7 cellular contexts compared by ENCODE assay signal in the genomic region with DNA sequence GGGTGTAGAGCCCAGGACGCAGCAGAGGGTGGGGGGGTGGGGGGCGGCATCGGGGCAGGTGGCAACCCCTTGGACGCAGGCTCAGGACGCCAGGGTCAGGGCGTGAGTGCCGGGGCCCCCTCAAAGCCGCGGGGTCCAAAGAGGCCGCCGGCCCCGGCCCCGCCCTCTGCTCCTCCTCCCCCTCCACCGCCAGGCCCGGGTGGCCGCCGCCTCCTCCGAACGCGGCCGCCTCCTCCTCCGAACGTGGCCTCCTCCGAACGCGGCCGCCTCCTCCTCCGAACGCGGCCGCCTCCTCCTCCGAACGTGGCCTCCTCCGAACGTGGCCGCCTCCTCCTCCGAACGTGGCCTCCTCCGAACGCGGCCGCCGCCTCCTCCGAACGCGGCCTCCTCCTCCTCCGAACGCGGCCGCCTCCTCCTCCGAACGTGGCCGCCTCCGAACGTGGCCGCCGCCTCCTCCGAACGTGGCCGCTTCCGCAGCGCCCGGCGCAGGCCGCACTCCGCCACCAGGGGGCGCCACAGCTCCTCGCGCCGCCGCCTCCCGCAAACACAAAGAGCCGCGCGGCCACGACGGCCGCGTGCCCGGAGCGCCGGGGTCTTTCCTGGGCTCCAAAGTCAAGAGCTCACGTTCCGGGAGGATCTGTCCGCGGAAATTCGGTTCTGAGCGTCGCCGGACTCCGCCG. TPM values are rescaled to one million over a fixed set of nuclear protein-coding genes. Genes with fewer than 3 reads are reported as not detected.
DNase-seq lines count a peak whose midpoint lies in the region; ATAC-seq, FAIRE-seq and TF ChIP-seq lines count a peak whose summit lies in the region.

No MANE protein-coding gene starts in this region.

- H3K4me1 Mint-ChIP-seq in activated T-cell treated with anti-CD3 and anti-CD28 coated beads, Interleukin-2, amount 50 U/mL, for 72 hours (ENCODE audit: low read depth) = peaks cover 5% of the 10 kb centered on the region
- peaks cover 7% of the 10 kb centered on the region for H3K4me1 Mint-ChIP-seq in neural crest cell

- no peak overlapping the region for H3K4me2 ChIP-seq in fibroblast of lung (ENCODE audit: extremely low read depth, insufficient read depth, low read length)

- H3K36me3 ChIP-seq in Panc1 (ENCODE audit: control insufficient read depth, insufficient read depth, low read length) (no peaks in the 10 kb centered on the region), fibroblast of lung (ENCODE audit: control insufficient read depth, insufficient read depth, low read length) (no peaks in the 10 kb centered on the region), stomach (no peaks in the 10 kb centered on the region)

- no TSS peak for BruUV-seq in Panc1 (replicated peaks; lab: Mats Ljungman, UMichigan)

- no peaks in the 10 kb centered on the region for H3K36me3 Mint-ChIP-seq in activated T-cell treated with anti-CD3 and anti-CD28 coated beads, Interleukin-2, amount 50 U/mL, for 72 hours (ENCODE audit: insufficient read depth in 2 of 2)
- no peaks in the 10 kb centered on the region for H3K36me3 Mint-ChIP-seq in neural crest cell (ENCODE audit: low read depth)

- H3K4me3 Mint-ChIP-seq in activated T-cell treated with anti-CD3 and anti-CD28 coated beads, Interleukin-2, amount 50 U/mL, for 72 hours = peak overlapping the region; percentile 74 to 76
- peak overlapping the region; percentile 84 for H3K4me3 Mint-ChIP-seq in neural crest cell

- peaks cover 36% of the 10 kb centered on the region for H3K4me1 ChIP-seq in Panc1 (ENCODE audit: control insufficient read depth, insufficient read depth, low read length)
- peaks cover 8% of the 10 kb centered on the region for H3K4me1 ChIP-seq in fibroblast of lung (ENCODE audit: control insufficient read depth, extremely low read depth, insufficient read depth, low read length)
- H3K4me1 ChIP-seq in stomach = peaks cover 22 to 39% (median 30%) of the 10 kb centered on the region in 4 donors

- H3K4me3 ChIP-seq in Panc1 (ENCODE audit: low read depth in 2 of 2, low read length in 2 of 2) (peak overlapping the region; percentile 42 to 43), fibroblast of lung (replicated peaks in 1 of 4; ENCODE audit: control extremely low read depth in 1 of 4, insufficient read depth in 1 of 4, low read depth in 3 of 4, low read length in 4 of 4) (peak overlapping the region in 1 of 4 experiments; percentile 48), stomach (peak overlapping the region; percentile 31 to 55 (median 46))

- H2AFZ ChIP-seq in fibroblast of lung (ENCODE audit: low read length) = no peak overlapping the region

- TF ChIP-seq EP300 in stomach (IDR thresholded peaks at IDR 0.05) = no peak

- TF ChIP-seq POLR2A in stomach (IDR thresholded peaks at IDR 0.05) = no peak

- CTCF ChIA-PET in Panc1 (lab: Charles Lee) = interaction anchor here (0.6 to 1.7 kb wide), 7 partner anchors 19 to 207 kb away, joined by 3 to 10 read pairs (median 4); no protein-coding TSS in a partner anchor

- peak; percentile 76 for FAIRE-seq in HTR-8/SVneo (lab: Jason Lieb, UNC)

- no peaks in the 10 kb centered on the region for H3K79me2 ChIP-seq in fibroblast of lung (ENCODE audit: control insufficient read depth, insufficient read depth, low read length)

- peak; percentile 80 for ATAC-seq in Panc1
- ATAC-seq in activated T-cell treated with anti-CD3 and anti-CD28 coated beads, Interleukin-2, amount 50 U/mL, for 72 hours (replicated peaks in 1 of 2) = peak; percentile 90 to 91

- DNase-seq in HTR-8/SVneo (ENCODE audit: insufficient read length, low spot score) = peak; percentile 64
- peak; percentile 12 for DNase-seq in Panc1 (ENCODE audit: low read depth, low spot score)
- DNase-seq in activated T-cell treated with anti-CD3 and anti-CD28 coated beads, Interleukin-2, amount 50 U/mL, for 72 hours = peak; percentile 85 to 91
- DNase-seq in fibroblast of lung (ENCODE audit: low read depth in 2 of 2) = peak; percentile 76 to 78
- DNase-seq in neural crest cell (ENCODE audit: low read depth, low spot score) = peak; percentile 87
- DNase-seq in stomach = peak; percentile 87

- H4K20me1 ChIP-seq in fibroblast of lung (ENCODE audit: control insufficient read depth, extremely low read depth, insufficient read depth, low read length) = no peaks in the 10 kb centered on the region

- H3K27me3 Mint-ChIP-seq in activated T-cell treated with anti-CD3 and anti-CD28 coated beads, Interleukin-2, amount 50 U/mL, for 72 hours (ENCODE audit: low read depth) = peaks cover 47% of the 10 kb centered on the region
- H3K27me3 Mint-ChIP-seq in neural crest cell (ENCODE audit: low read depth) = peaks cover 56% of the 10 kb centered on the region

- intact Hi-C loops in Panc1 (cut with micrococcal nuclease; ENCODE audit: unreplicated experiment) (no loop called here), stomach (cut with DNase I; ENCODE audit: low total_unique reads) (loop anchor here (5.0 kb wide), 1 partner anchor 38 kb away; no protein-coding TSS in a partner anchor)

- no peak overlapping the region for H3K27ac ChIP-seq in Panc1 (ENCODE audit: low read length)
- H3K27ac ChIP-seq in fibroblast of lung (ENCODE audit: insufficient read depth, low read length) = no peak overlapping the region
- peak overlapping the region in 3 of 5 donors; percentile 5 to 64 (median 26) for H3K27ac ChIP-seq in stomach

- POLR2A ChIA-PET in Panc1 (lab: Charles Lee) = interaction anchor here (0.6 kb wide), 1 partner anchor 72 kb away, joined by 4 read pairs; no protein-coding TSS in a partner anchor

- H3K9me3 ChIP-seq in Panc1 (ENCODE audit: control insufficient read depth, insufficient read depth, low read depth, low read length) = no peaks in the 10 kb centered on the region
- H3K9me3 ChIP-seq in fibroblast of lung (ENCODE audit: control insufficient read depth, insufficient read depth, low read depth, low read length) = no peaks in the 10 kb centered on the region
- H3K9me3 ChIP-seq in stomach = no peaks in the 10 kb centered on the region

- H3K27me3 ChIP-seq in Panc1 (ENCODE audit: control insufficient read depth, insufficient read depth, low read length) (no peaks in the 10 kb centered on the region), fibroblast of lung (ENCODE audit: control insufficient read depth, insufficient read depth, low read length) (peaks cover 4% of the 10 kb centered on the region), stomach (peaks cover 0 to 45% (median 8%) of the 10 kb centered on the region in 3 donors)

- 0 to 7% (median 2%) methylated on average over 24 to 90 of the region's 92 CpGs for WGBS in stomach, 5 donors

- H3K9ac ChIP-seq in fibroblast of lung (ENCODE audit: insufficient read depth, low read length) = no peak overlapping the region

- TF ChIP-seq CTCF in GM12873 (IDR thresholded peaks at IDR 0.05; ENCODE audit: insufficient read depth, low read depth, low read length, missing control alignments) (peak; percentile 72), Panc1 (IDR thresholded peaks at IDR 0.05) (peak; percentile 98), fibroblast of lung (conservative IDR thresholded peaks at IDR 0.05 in 1 of 2, IDR thresholded peaks at IDR 0.05 in 1 of 2; ENCODE audit: low read depth in 1 of 2, low read length in 2 of 2) (peak; percentile 38 to 61), neural crest cell (conservative IDR thresholded peaks at IDR 0.05) (peak; percentile 89), stomach (IDR thresholded peaks at IDR 0.05) (peak in 5 of 7 experiments; percentile 30 to 99 (median 95))

- H3K27ac Mint-ChIP-seq in activated T-cell treated with anti-CD3 and anti-CD28 coated beads, Interleukin-2, amount 50 U/mL, for 72 hours = no peak overlapping the region
- H3K27ac Mint-ChIP-seq in neural crest cell (ENCODE audit: unreplicated experiment) = peak overlapping the region; percentile 84

- H3K9me3 Mint-ChIP-seq in activated T-cell treated with anti-CD3 and anti-CD28 coated beads, Interleukin-2, amount 50 U/mL, for 72 hours = no peaks in the 10 kb centered on the region
- no peaks in the 10 kb centered on the region for H3K9me3 Mint-ChIP-seq in neural crest cell

- in situ Hi-C loops in Panc1 (cut with HindIII; ENCODE audit: low pct_unique_long_range_greater_than_20kb, low sequenced_read_pairs) = no loop called here

RNA-seq across cellular contexts. Expression of a gene that starts 19.3 kb away (rescaled TPM):
- total RNA-seq in Panc1 (2021; ENCODE audit: unreplicated experiment) (51.8 TPM), fibroblast of lung (3.8 and 7.7 TPM in 2 replicates), neural crest cell (0.14 TPM in 1 of 2 replicates, not detected in the other), stomach (1 to 10 TPM in 4 of 5 donors, not detected in 1; 3.6 to 9.8 (median 4.7) TPM)
- 50.7 TPM for polyA plus RNA-seq in Panc1 (2012; ENCODE audit: insufficient read length)
- under 1 TPM; 0.12 to 0.17 TPM for total RNA-seq in activated T-cell treated with anti-CD3 and anti-CD28 coated beads, Interleukin-2, amount 50 U/mL, for 72 hours
- polyA plus RNA-seq in fibroblast of lung (0.40 and 0.47 TPM in 2 replicates), stomach (10 to 100 TPM in 1 of 3 donors, 1 to 10 TPM in 2; 3.5 to 23.3 (median 4.3) TPM)
- 0.98 and 1.0 TPM in 2 replicates for polyA plus RNA-seq in fibroblast of lung (2012)
- 0.51 TPM in 1 of 2 replicates, not detected in the other for polyA minus RNA-seq in fibroblast of lung (ENCODE audit: low replicate concordance)

RNA-seq across cellular contexts. Expression of a gene that starts 54.6 kb away (rescaled TPM):
- 193 TPM for total RNA-seq in Panc1 (2021; ENCODE audit: unreplicated experiment)
- 179 TPM for polyA plus RNA-seq in Panc1 (2012; ENCODE audit: insufficient read length)
- total RNA-seq in activated T-cell treated with anti-CD3 and anti-CD28 coated beads, Interleukin-2, amount 50 U/mL, for 72 hours = 10 to 100 TPM; 72.7 to 90.0 TPM
- 61.1 and 61.9 TPM in 2 replicates for total RNA-seq in fibroblast of lung
- polyA plus RNA-seq in fibroblast of lung = 34.1 and 62.0 TPM in 2 replicates
- 47.9 and 88.2 TPM in 2 replicates for polyA plus RNA-seq in fibroblast of lung (2012)
- polyA minus RNA-seq in fibroblast of lung (ENCODE audit: low replicate concordance) = 64.8 and 117 TPM in 2 replicates
- 95.4 and 106 TPM in 2 replicates for total RNA-seq in neural crest cell
- 10 to 100 TPM; 30.4 to 69.2 (median 40.3) TPM for total RNA-seq in stomach
- polyA plus RNA-seq in stomach = 10 to 100 TPM; 33.5 to 57.9 (median 50.1) TPM

RNA-seq across cellular contexts. Expression of a gene that starts 56.0 kb away (rescaled TPM):
- 58.8 TPM for total RNA-seq in Panc1 (2021; ENCODE audit: unreplicated experiment)
- 82.0 TPM for polyA plus RNA-seq in Panc1 (2012; ENCODE audit: insufficient read length)
- total RNA-seq in activated T-cell treated with anti-CD3 and anti-CD28 coated beads, Interleukin-2, amount 50 U/mL, for 72 hours = 10 to 100 TPM; 12.7 to 22.8 TPM
- 5.6 and 7.4 TPM in 2 replicates for total RNA-seq in fibroblast of lung
- 4.7 and 6.1 TPM in 2 replicates for polyA plus RNA-seq in fibroblast of lung
- polyA plus RNA-seq in fibroblast of lung (2012) = 5.9 and 7.5 TPM in 2 replicates
- polyA minus RNA-seq in fibroblast of lung (ENCODE audit: low replicate concordance) = 1.6 and 4.1 TPM in 2 replicates
- 41.5 and 43.9 TPM in 2 replicates for total RNA-seq in neural crest cell
- total RNA-seq in stomach = 10 to 100 TPM in 2 of 5 donors, 1 to 10 TPM in 3; 1.7 to 99.9 (median 8.1) TPM
- 10 to 100 TPM in 1 of 3 donors, 1 to 10 TPM in 2; 6.0 to 19.3 (median 7.2) TPM for polyA plus RNA-seq in stomach

Comparison
In these comparisons a context has a peak if more than half of its experiments do, and no peak if none do; other contexts are left out.
1. DNase-seq: peak in every context shown above with its lines; median percentile 88 in activated T-cell treated with anti-CD3 and anti-CD28 coated beads, Interleukin-2, amount 50 U/mL, for 72 hours; 87 in neural crest cell; 87 in stomach; 77 in fibroblast of lung; 64 in HTR-8/SVneo; 12 in Panc1.
2. H3K27ac ChIP-seq: peak in stomach (3 of 5); none in Panc1 (single experiment) and fibroblast of lung (single experiment).
3. Peak in every context shown above with its lines, with median percentiles within 50 percentile points of each other: CTCF ChIP-seq.